In the genomic region with DNA sequence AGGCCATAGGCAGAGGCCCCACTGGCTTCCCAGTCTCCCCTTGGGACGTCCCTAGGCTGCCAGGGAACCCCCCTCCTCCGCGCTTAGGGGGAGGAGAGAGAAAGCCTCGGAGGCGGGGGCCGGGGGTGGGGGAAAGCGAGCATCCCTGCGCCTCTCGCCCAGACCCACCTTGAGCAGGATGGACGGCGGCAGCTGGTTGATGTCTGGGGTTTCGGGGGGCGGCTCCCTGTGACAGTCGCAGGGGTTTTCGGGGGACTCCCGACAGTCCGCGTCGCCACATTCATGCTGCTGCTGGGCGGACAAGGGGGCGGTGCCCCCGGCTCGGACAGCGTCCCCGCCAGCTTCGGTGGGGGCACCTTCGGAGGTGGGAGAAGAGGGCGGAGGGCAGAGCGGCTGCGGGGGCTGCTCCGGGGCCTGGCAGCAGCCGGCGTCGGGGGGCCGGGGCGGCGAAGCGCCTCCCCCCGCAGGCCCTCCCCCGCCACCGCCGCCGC, we compare ENCODE assay signal across 1 cellular context.
TF ChIP-seq lines count a peak whose summit lies in the region.

No MANE protein-coding gene starts in this region.

TF ChIP-seq in HepG2, 621 proteins besides CTCF, POLR2A, EP300 and RAD21 (continued from another document and continues in another):
- TF ChIP-seq, protein P1, sequence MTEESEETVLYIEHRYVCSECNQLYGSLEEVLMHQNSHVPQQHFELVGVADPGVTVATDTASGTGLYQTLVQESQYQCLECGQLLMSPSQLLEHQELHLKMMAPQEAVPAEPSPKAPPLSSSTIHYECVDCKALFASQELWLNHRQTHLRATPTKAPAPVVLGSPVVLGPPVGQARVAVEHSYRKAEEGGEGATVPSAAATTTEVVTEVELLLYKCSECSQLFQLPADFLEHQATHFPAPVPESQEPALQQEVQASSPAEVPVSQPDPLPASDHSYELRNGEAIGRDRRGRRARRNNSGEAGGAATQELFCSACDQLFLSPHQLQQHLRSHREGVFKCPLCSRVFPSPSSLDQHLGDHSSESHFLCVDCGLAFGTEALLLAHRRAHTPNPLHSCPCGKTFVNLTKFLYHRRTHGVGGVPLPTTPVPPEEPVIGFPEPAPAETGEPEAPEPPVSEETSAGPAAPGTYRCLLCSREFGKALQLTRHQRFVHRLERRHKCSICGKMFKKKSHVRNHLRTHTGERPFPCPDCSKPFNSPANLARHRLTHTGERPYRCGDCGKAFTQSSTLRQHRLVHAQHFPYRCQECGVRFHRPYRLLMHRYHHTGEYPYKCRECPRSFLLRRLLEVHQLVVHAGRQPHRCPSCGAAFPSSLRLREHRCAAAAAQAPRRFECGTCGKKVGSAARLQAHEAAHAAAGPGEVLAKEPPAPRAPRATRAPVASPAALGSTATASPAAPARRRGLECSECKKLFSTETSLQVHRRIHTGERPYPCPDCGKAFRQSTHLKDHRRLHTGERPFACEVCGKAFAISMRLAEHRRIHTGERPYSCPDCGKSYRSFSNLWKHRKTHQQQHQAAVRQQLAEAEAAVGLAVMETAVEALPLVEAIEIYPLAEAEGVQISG (CRISPR knock-in tag; IDR thresholded peaks at IDR 0.05) = no peak; the same call in 1 of the 2 replicates
- TF ChIP-seq ZNF430 (CRISPR knock-in tag; IDR thresholded peaks at IDR 0.05) (0 out of 2 replicates have a peak, but pooled peaks have one; percentile 39), RFX1 (IDR thresholded peaks at IDR 0.05) (no peak), POGZ (CRISPR knock-in tag; IDR thresholded peaks at IDR 0.05) (no peak), ZNF768 (CRISPR knock-in tag; IDR thresholded peaks at IDR 0.05) (no peak), ZSCAN21 (CRISPR knock-in tag; IDR thresholded peaks at IDR 0.05; ENCODE audit: borderline replicate concordance) (no peak), ZNF878 (CRISPR knock-in tag; IDR thresholded peaks at IDR 0.05) (no peak), PRPF4 (IDR thresholded peaks at IDR 0.05; ENCODE audit: low read depth, low read length, poor library complexity, severe bottlenecking) (no peak), NFYC (CRISPR knock-in tag; IDR thresholded peaks at IDR 0.05) (no peak), ZNF431 (CRISPR knock-in tag; IDR thresholded peaks at IDR 0.05; ENCODE audit: borderline replicate concordance, low read depth) (no peak), CBX2 (IDR thresholded peaks at IDR 0.05; ENCODE audit: low read depth, low read length) (no peak), CBX2 (CRISPR knock-in tag; IDR thresholded peaks at IDR 0.05; ENCODE audit: low read depth) (no peak), HNRNPLL (IDR thresholded peaks at IDR 0.05; ENCODE audit: low read depth, low read length, poor library complexity, severe bottlenecking) (no peak), EED (CRISPR knock-in tag; IDR thresholded peaks at IDR 0.05) (no peak), BHLHE40 (IDR thresholded peaks at IDR 0.05; ENCODE audit: low read length) (no peak), CEBPB (IDR thresholded peaks at IDR 0.05; ENCODE audit: borderline replicate concordance, low read depth, low read length) (no peak), ZNF207 (IDR thresholded peaks at IDR 0.05; ENCODE audit: borderline replicate concordance) (no peak), HNRNPL (IDR thresholded peaks at IDR 0.05; ENCODE audit: low read depth, low read length) (0 out of 2 replicates have a peak, but pooled peaks have one; percentile 22), TBX2 (CRISPR knock-in tag; IDR thresholded peaks at IDR 0.05; ENCODE audit: borderline replicate concordance) (no peak), ARNT (IDR thresholded peaks at IDR 0.05) (no peak), ZFP37 (CRISPR knock-in tag; IDR thresholded peaks at IDR 0.05; ENCODE audit: borderline replicate concordance) (no peak), ZNF720 (CRISPR knock-in tag; IDR thresholded peaks at IDR 0.05) (no peak), ZNF563 (CRISPR knock-in tag; IDR thresholded peaks at IDR 0.05) (peak; percentile 80), STAT5B (CRISPR knock-in tag; IDR thresholded peaks at IDR 0.05) (no peak), ADNP (CRISPR knock-in tag; IDR thresholded peaks at IDR 0.05) (no peak), ELF4 (CRISPR knock-in tag; IDR thresholded peaks at IDR 0.05; ENCODE audit: borderline replicate concordance) (no peak)
- TF ChIP-seq, protein P2, sequence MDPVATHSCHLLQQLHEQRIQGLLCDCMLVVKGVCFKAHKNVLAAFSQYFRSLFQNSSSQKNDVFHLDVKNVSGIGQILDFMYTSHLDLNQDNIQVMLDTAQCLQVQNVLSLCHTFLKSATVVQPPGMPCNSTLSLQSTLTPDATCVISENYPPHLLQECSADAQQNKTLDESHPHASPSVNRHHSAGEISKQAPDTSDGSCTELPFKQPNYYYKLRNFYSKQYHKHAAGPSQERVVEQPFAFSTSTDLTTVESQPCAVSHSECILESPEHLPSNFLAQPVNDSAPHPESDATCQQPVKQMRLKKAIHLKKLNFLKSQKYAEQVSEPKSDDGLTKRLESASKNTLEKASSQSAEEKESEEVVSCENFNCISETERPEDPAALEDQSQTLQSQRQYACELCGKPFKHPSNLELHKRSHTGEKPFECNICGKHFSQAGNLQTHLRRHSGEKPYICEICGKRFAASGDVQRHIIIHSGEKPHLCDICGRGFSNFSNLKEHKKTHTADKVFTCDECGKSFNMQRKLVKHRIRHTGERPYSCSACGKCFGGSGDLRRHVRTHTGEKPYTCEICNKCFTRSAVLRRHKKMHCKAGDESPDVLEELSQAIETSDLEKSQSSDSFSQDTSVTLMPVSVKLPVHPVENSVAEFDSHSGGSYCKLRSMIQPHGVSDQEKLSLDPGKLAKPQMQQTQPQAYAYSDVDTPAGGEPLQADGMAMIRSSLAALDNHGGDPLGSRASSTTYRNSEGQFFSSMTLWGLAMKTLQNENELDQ (CRISPR knock-in tag; IDR thresholded peaks at IDR 0.05; ENCODE audit: borderline replicate concordance) = no peak
- TF ChIP-seq, protein P3, sequence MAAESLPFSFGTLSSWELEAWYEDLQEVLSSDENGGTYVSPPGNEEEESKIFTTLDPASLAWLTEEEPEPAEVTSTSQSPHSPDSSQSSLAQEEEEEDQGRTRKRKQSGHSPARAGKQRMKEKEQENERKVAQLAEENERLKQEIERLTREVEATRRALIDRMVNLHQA (CRISPR knock-in tag; IDR thresholded peaks at IDR 0.05) = no peak
- TF ChIP-seq, protein P4, sequence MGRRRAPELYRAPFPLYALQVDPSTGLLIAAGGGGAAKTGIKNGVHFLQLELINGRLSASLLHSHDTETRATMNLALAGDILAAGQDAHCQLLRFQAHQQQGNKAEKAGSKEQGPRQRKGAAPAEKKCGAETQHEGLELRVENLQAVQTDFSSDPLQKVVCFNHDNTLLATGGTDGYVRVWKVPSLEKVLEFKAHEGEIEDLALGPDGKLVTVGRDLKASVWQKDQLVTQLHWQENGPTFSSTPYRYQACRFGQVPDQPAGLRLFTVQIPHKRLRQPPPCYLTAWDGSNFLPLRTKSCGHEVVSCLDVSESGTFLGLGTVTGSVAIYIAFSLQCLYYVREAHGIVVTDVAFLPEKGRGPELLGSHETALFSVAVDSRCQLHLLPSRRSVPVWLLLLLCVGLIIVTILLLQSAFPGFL (CRISPR knock-in tag; IDR thresholded peaks at IDR 0.05) = no peak
- TF ChIP-seq, protein P5, sequence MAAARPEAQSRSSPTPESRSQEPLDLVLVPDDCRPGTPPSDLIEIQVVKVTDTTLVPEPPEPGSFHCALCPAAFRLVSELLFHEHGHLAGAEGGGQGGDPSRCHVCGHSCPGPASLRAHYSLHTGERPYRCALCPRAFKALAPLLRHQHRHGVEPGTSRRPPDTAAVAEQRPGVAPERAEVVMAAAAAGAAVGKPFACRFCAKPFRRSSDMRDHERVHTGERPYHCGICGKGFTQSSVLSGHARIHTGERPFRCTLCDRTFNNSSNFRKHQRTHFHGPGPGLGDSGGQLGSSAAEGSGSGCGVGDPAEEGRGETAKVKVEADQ (CRISPR knock-in tag; IDR thresholded peaks at IDR 0.05; ENCODE audit: borderline replicate concordance) = no peak
- TF ChIP-seq, protein P6, sequence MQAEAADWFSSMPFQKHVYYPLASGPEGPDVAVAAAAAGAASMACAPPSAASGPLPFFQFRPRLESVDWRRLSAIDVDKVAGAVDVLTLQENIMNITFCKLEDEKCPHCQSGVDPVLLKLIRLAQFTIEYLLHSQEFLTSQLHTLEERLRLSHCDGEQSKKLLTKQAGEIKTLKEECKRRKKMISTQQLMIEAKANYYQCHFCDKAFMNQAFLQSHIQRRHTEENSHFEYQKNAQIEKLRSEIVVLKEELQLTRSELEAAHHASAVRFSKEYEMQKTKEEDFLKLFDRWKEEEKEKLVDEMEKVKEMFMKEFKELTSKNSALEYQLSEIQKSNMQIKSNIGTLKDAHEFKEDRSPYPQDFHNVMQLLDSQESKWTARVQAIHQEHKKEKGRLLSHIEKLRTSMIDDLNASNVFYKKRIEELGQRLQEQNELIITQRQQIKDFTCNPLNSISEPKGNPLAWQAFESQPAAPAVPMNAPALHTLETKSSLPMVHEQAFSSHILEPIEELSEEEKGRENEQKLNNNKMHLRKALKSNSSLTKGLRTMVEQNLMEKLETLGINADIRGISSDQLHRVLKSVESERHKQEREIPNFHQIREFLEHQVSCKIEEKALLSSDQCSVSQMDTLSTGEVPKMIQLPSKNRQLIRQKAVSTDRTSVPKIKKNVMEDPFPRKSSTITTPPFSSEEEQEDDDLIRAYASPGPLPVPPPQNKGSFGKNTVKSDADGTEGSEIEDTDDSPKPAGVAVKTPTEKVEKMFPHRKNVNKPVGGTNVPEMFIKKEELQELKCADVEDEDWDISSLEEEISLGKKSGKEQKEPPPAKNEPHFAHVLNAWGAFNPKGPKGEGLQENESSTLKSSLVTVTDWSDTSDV (CRISPR knock-in tag; IDR thresholded peaks at IDR 0.05) = no peak
- TF ChIP-seq, protein P7, sequence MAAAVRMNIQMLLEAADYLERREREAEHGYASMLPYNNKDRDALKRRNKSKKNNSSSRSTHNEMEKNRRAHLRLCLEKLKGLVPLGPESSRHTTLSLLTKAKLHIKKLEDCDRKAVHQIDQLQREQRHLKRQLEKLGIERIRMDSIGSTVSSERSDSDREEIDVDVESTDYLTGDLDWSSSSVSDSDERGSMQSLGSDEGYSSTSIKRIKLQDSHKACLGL (CRISPR knock-in tag; IDR thresholded peaks at IDR 0.05) = no peak
- TF ChIP-seq, protein P8, sequence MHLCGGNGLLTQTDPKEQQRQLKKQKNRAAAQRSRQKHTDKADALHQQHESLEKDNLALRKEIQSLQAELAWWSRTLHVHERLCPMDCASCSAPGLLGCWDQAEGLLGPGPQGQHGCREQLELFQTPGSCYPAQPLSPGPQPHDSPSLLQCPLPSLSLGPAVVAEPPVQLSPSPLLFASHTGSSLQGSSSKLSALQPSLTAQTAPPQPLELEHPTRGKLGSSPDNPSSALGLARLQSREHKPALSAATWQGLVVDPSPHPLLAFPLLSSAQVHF (CRISPR knock-in tag; IDR thresholded peaks at IDR 0.05) = no peak
- TF ChIP-seq, protein P9, sequence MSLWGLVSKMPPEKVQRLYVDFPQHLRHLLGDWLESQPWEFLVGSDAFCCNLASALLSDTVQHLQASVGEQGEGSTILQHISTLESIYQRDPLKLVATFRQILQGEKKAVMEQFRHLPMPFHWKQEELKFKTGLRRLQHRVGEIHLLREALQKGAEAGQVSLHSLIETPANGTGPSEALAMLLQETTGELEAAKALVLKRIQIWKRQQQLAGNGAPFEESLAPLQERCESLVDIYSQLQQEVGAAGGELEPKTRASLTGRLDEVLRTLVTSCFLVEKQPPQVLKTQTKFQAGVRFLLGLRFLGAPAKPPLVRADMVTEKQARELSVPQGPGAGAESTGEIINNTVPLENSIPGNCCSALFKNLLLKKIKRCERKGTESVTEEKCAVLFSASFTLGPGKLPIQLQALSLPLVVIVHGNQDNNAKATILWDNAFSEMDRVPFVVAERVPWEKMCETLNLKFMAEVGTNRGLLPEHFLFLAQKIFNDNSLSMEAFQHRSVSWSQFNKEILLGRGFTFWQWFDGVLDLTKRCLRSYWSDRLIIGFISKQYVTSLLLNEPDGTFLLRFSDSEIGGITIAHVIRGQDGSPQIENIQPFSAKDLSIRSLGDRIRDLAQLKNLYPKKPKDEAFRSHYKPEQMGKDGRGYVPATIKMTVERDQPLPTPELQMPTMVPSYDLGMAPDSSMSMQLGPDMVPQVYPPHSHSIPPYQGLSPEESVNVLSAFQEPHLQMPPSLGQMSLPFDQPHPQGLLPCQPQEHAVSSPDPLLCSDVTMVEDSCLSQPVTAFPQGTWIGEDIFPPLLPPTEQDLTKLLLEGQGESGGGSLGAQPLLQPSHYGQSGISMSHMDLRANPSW (CRISPR knock-in tag; IDR thresholded peaks at IDR 0.05; ENCODE audit: borderline replicate concordance) = no peak
- TF ChIP-seq, protein P10, sequence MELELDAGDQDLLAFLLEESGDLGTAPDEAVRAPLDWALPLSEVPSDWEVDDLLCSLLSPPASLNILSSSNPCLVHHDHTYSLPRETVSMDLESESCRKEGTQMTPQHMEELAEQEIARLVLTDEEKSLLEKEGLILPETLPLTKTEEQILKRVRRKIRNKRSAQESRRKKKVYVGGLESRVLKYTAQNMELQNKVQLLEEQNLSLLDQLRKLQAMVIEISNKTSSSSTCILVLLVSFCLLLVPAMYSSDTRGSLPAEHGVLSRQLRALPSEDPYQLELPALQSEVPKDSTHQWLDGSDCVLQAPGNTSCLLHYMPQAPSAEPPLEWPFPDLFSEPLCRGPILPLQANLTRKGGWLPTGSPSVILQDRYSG (CRISPR knock-in tag; IDR thresholded peaks at IDR 0.05) = no peak
- TF ChIP-seq, protein P11, sequence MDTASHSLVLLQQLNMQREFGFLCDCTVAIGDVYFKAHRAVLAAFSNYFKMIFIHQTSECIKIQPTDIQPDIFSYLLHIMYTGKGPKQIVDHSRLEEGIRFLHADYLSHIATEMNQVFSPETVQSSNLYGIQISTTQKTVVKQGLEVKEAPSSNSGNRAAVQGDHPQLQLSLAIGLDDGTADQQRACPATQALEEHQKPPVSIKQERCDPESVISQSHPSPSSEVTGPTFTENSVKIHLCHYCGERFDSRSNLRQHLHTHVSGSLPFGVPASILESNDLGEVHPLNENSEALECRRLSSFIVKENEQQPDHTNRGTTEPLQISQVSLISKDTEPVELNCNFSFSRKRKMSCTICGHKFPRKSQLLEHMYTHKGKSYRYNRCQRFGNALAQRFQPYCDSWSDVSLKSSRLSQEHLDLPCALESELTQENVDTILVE (CRISPR knock-in tag; IDR thresholded peaks at IDR 0.05) = no peak
- TF ChIP-seq, protein P12, sequence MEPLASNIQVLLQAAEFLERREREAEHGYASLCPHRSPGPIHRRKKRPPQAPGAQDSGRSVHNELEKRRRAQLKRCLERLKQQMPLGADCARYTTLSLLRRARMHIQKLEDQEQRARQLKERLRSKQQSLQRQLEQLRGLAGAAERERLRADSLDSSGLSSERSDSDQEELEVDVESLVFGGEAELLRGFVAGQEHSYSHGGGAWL (CRISPR knock-in tag; IDR thresholded peaks at IDR 0.05) = no peak
- TF ChIP-seq, protein P13, sequence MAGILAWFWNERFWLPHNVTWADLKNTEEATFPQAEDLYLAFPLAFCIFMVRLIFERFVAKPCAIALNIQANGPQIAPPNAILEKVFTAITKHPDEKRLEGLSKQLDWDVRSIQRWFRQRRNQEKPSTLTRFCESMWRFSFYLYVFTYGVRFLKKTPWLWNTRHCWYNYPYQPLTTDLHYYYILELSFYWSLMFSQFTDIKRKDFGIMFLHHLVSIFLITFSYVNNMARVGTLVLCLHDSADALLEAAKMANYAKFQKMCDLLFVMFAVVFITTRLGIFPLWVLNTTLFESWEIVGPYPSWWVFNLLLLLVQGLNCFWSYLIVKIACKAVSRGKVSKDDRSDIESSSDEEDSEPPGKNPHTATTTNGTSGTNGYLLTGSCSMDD (CRISPR knock-in tag; IDR thresholded peaks at IDR 0.05) = no peak
